14 cellular contexts compared by ENCODE assay signal in the genomic region with DNA sequence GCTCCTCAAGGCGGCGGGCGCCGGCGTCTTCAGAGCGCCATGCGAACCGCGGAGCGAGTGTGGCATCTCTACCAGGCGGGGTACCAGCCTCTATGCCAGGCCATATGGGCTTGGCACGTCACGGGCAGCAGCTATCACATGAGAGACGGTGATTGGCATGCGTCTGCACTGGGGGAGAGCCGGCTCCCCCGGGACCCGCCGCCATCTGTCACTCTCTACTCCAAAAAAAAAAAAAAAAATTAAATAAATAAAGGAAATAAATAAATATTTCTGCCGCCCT. TPM values are rescaled to one million over a fixed set of nuclear protein-coding genes. Genes with fewer than 3 reads are reported as not detected.
DNase-seq lines count a peak whose midpoint lies in the region; ATAC-seq, FAIRE-seq and TF ChIP-seq lines count a peak whose summit lies in the region.
"Had no signal": no experiment of that assay in that cellular context is flagged by ENCODE, and none has a peak within 500 bp of the region (broad histone marks: within the 10 kb centered on the region; RNA-seq: fewer than 3 reads in every experiment).

Gene NEUROD2 (minus strand): TSS at position 70 of the 280 bp plus-strand sequence. CDS start 1,321 bp downstream, outside the sequence.

- H2BK15ac ChIP-seq in mesendoderm (replicated peaks; ENCODE audit: low read depth): no peak within 1 kb of the TSS

- H3K36me3 ChIP-seq in mesendoderm (ENCODE audit: control insufficient read depth, insufficient read depth, low read length): no peaks in the 10 kb centered on the region

- no peak within 1 kb of the TSS for H3K23ac ChIP-seq in mesendoderm (ENCODE audit: low read length)

- no peak within 1 kb of the TSS for H2AK5ac ChIP-seq in mesendoderm (ENCODE audit: low read length)

- no peak within 1 kb of the TSS for H3K9ac ChIP-seq in mesendoderm (ENCODE audit: low read length)

- intact Hi-C loops in right cardiac atrium (cut with DNase I): no loop called here
- intact Hi-C loops in Right ventricle myocardium superior (cut with DNase I): no loop called here

- no peak within 1 kb of the TSS for H2BK120ac ChIP-seq in mesendoderm (ENCODE audit: low read depth, low read length)

- no peaks in the 10 kb centered on the region for H3K79me1 ChIP-seq in mesendoderm (ENCODE audit: low read length)

- no peak within 1 kb of the TSS for H4K8ac ChIP-seq in mesendoderm (ENCODE audit: low read depth, low read length)

- H3K79me2 ChIP-seq in mesendoderm (ENCODE audit: control insufficient read depth, insufficient read depth, low read length): no peaks in the 10 kb centered on the region

- no peak for DNase-seq in right cardiac atrium
- no peak for DNase-seq in Right ventricle myocardium superior
- DNase-seq in mesendoderm: no peak
- DNase-seq in D721Med (ENCODE audit: insufficient read length, low spot score): no peak
- no peak for DNase-seq in DMS79 treated with DMSO at 0.1 percent for 48 hours (lab: John Stamatoyannopoulos, UW)
- DNase-seq in erythroblast (lab: John Stamatoyannopoulos, UW): no peak
- no peak for DNase-seq in activated CD4-positive, alpha-beta T cell treated with anti-CD3 and anti-CD28 coated beads, Interleukin-2, amount 50 U/mL, for 48 hours
- DNase-seq: activated CD8-positive, alpha-beta T cell treated with anti-CD3 and anti-CD28 coated beads, Interleukin-2, amount 10 ng/mL, durations not matched to agents 7 days and 5 days; hypothalamus; natural killer cell; stimulated activated naive CD4-positive, alpha-beta T cell; T-cell had no signal

- peak within 1 kb of the TSS; percentile 21 for H3K4me2 ChIP-seq in mesendoderm (ENCODE audit: low read length)

- H3K4me3 ChIP-seq in right cardiac atrium (ENCODE audit: low read length) (peak within 1 kb of the TSS; percentile 12), mesendoderm (ENCODE audit: low read length) (no peak within 1 kb of the TSS)

- no peaks in the 10 kb centered on the region for H3K9me3 ChIP-seq in right cardiac atrium (ENCODE audit: control insufficient read depth, low read length)

- H3K27ac ChIP-seq in right cardiac atrium (ENCODE audit: low read length) (no peak within 1 kb of the TSS), angular gyrus (ENCODE audit: low read depth, low read length) (peak within 1 kb of the TSS; percentile 78), mesendoderm (ENCODE audit: low read depth, low read length) (no peak within 1 kb of the TSS)

- no peak within 1 kb of the TSS for H3K18ac ChIP-seq in mesendoderm (ENCODE audit: low read length)

- H4K5ac ChIP-seq in mesendoderm (ENCODE audit: low read length): no peak within 1 kb of the TSS

- ATAC-seq in right cardiac atrium (no peak), Right ventricle myocardium superior (ENCODE audit: poor library complexity) (no peak)
- ATAC-seq: activated CD8-positive, alpha-beta T cell treated with anti-CD3 and anti-CD28 coated beads, Interleukin-2, amount 10 ng/mL, durations not matched to agents 7 days and 5 days; natural killer cell; T-cell had no signal

- H3K4ac ChIP-seq in mesendoderm (ENCODE audit: low read depth, low read length): no peak within 1 kb of the TSS

- H2BK5ac ChIP-seq in mesendoderm (ENCODE audit: low read length): no peak within 1 kb of the TSS

- no peak for FAIRE-seq in D721Med (lab: Jason Lieb, UNC)

- TF ChIP-seq CTCF in D721Med (IDR thresholded peaks at IDR 0.05; ENCODE audit: insufficient read depth, missing control alignments): no peak

- no peak for TF ChIP-seq POLR2A in erythroblast (IDR thresholded peaks at IDR 0.05; ENCODE audit: low read length)

- 5% methylated on average over 20 of the region's 20 CpGs for WGBS in right cardiac atrium
- WGBS in mesendoderm (ENCODE audit: extremely low coverage, insufficient coverage, low lambda C conversion rate): no CpG with 5 or more reads among the region's 20 CpGs

- H3K4me1 ChIP-seq in right cardiac atrium (ENCODE audit: control insufficient read depth, insufficient read depth, low read length) (peaks cover 3% of the 10 kb centered on the region), mesendoderm (ENCODE audit: control insufficient read depth, low read depth, low read length) (peaks cover 2% of the 10 kb centered on the region)

- no peak within 1 kb of the TSS for H3K56ac ChIP-seq in mesendoderm (ENCODE audit: low read length)

- H3K27me3 ChIP-seq in right cardiac atrium (ENCODE audit: control insufficient read depth, insufficient read depth) (no peaks in the 10 kb centered on the region), mesendoderm (ENCODE audit: insufficient read depth, low read length, poor library complexity) (peaks cover 62% of the 10 kb centered on the region)

RNA-seq across cellular contexts. Expression of gene NEUROD2, which starts in this region (rescaled TPM):
- not detected for total RNA-seq in right cardiac atrium
- not detected for polyA plus RNA-seq in right cardiac atrium
- total RNA-seq in Right ventricle myocardium superior: not detected
- 0.01 TPM for polyA plus RNA-seq in mesendoderm (2013, experiment 1 of 2)
- 0.01 TPM for polyA plus RNA-seq in mesendoderm (2013, experiment 2 of 2)
- total RNA-seq: activated CD8-positive, alpha-beta T cell treated with anti-CD3 and anti-CD28 coated beads, Interleukin-2, amount 10 ng/mL, durations not matched to agents 7 days and 5 days; natural killer cell; NCI-H460; T-cell had no signal
